In genomic region chr18:43571078-43571689, GRCh38 we compare ENCODE assay signal across 9 cellular contexts.
A peak's percentile ranks its signal among the peaks of the same experiment; 100 is the strongest.
DNase-seq lines count a peak whose midpoint lies in the region; ATAC-seq and TF ChIP-seq lines count a peak whose summit lies in the region.
"Had no signal": no experiment of that assay in that cellular context is flagged by ENCODE, and none has a peak within 500 bp of the region (broad histone marks: within the 10 kb centered on the region; RNA-seq: fewer than 3 reads in every experiment).

No MANE protein-coding gene starts in this region.

- H3K36me3 Mint-ChIP-seq in endodermal cell (ENCODE audit: low read depth), result no peaks in the 10 kb centered on the region
- H3K36me3 Mint-ChIP-seq in CD8-positive, alpha-beta memory T cell, result no peaks in the 10 kb centered on the region

- no peaks in the 10 kb centered on the region for H3K27me3 Mint-ChIP-seq in endodermal cell (ENCODE audit: insufficient read depth)
- H3K27me3 Mint-ChIP-seq in CD8-positive, alpha-beta memory T cell, result no peaks in the 10 kb centered on the region

- H3K9ac ChIP-seq in endodermal cell (ENCODE audit: extremely low read depth, low read length, poor library complexity, severe bottlenecking), result no peak overlapping the region

- peak; percentile 94 for TF ChIP-seq CTCF in endodermal cell (conservative IDR thresholded peaks at IDR 0.05)

- 46 to 88% methylated on average over 1 to 4 of the region's 4 CpGs for WGBS in endodermal cell (ENCODE audit: insufficient coverage in 1 of 2, insufficient read length in 1 of 2), 2 experiments

- H3K4me1 ChIP-seq in endodermal cell (ENCODE audit: control insufficient read depth, insufficient read depth, low read length), result peaks cover 6% of the 10 kb centered on the region
- no peaks in the 10 kb centered on the region for H3K4me1 ChIP-seq in CD8-positive, alpha-beta memory T cell (ENCODE audit: insufficient read depth, low read length)

- no peak overlapping the region for H3K4me3 ChIP-seq in endodermal cell (ENCODE audit: low read length)
- no peak overlapping the region for H3K4me3 ChIP-seq in CD8-positive, alpha-beta memory T cell (ENCODE audit: low read length)

- H3K4me3 Mint-ChIP-seq in endodermal cell, result no peak overlapping the region
- H3K4me3 Mint-ChIP-seq in CD8-positive, alpha-beta memory T cell, result no peak overlapping the region

- no peaks in the 10 kb centered on the region for H3K9me3 Mint-ChIP-seq in endodermal cell
- peaks cover 0 to 3% (median 0%) of the 10 kb centered on the region in 5 donors for H3K9me3 Mint-ChIP-seq in CD8-positive, alpha-beta memory T cell

- POLR2A ChIA-PET in CD8-positive, alpha-beta memory T cell (lab: Charles Lee), result no interaction called here

- DNase-seq in CD1c-positive myeloid dendritic cell (ENCODE audit: extremely low spot score), result peak; percentile 38
- peak; percentile 42 for DNase-seq in HT1080 (ENCODE audit: low read depth)
- DNase-seq in OCI-M1 (lab: John Stamatoyannopoulos, UW), result peak; percentile 84
- DNase-seq in endodermal cell, result peak; percentile 61
- DNase-seq in myocyte (ENCODE audit: low read depth), result peak; percentile 72
- DNase-seq in 8988T, result no peak
- DNase-seq in CD8-positive, alpha-beta memory T cell, result no peak
- DNase-seq: left cardiac atrium had no signal

- ATAC-seq in GM18870 (IDR thresholded peaks at IDR 0.05; ENCODE audit: unreplicated experiment), result peak; percentile 62

- H3K27ac Mint-ChIP-seq in endodermal cell, result peak overlapping the region; percentile 71
- no peak overlapping the region for H3K27ac Mint-ChIP-seq in CD8-positive, alpha-beta memory T cell

- H3K9me3 ChIP-seq in endodermal cell (ENCODE audit: control insufficient read depth, low read length), result no peaks in the 10 kb centered on the region
- H3K9me3 ChIP-seq in CD8-positive, alpha-beta memory T cell (ENCODE audit: low read length), result no peaks in the 10 kb centered on the region

- no peaks in the 10 kb centered on the region for H3K36me3 ChIP-seq in endodermal cell (ENCODE audit: control insufficient read depth, insufficient read depth, low read length)
- no peaks in the 10 kb centered on the region for H3K36me3 ChIP-seq in CD8-positive, alpha-beta memory T cell (ENCODE audit: insufficient read depth, low read length)

- CTCF ChIA-PET in CD8-positive, alpha-beta memory T cell (lab: Charles Lee), result interaction anchor here (1.6 kb wide), 1 partner anchor 17 kb away, joined by 4 read pairs; no protein-coding TSS in a partner anchor

- peaks cover 10% of the 10 kb centered on the region for H3K4me1 Mint-ChIP-seq in endodermal cell
- H3K4me1 Mint-ChIP-seq in CD8-positive, alpha-beta memory T cell, result no peaks in the 10 kb centered on the region

- H3K27ac ChIP-seq in endodermal cell (ENCODE audit: low read depth, low read length), result no peak overlapping the region
- H3K27ac ChIP-seq in CD8-positive, alpha-beta memory T cell (ENCODE audit: low read depth, low read length), result no peak overlapping the region

- no peaks in the 10 kb centered on the region for H3K27me3 ChIP-seq in endodermal cell (ENCODE audit: control insufficient read depth, insufficient read depth, low read length, poor library complexity, severe bottlenecking)
- H3K27me3 ChIP-seq in CD8-positive, alpha-beta memory T cell (ENCODE audit: insufficient read depth, low read length, poor library complexity, severe bottlenecking), result no peaks in the 10 kb centered on the region

Comparison
In these comparisons a context has a peak if more than half of its experiments do, and no peak if none do; other contexts are left out.
1. DNase-seq: peak in CD1c-positive myeloid dendritic cell (single experiment), HT1080 (single experiment), OCI-M1 (single experiment), endodermal cell (single experiment) and myocyte (single experiment); none in 8988T (single experiment) and CD8-positive, alpha-beta memory T cell (0 of 5).